ENCODE assay signal across 8 cellular contexts in the genomic region with DNA sequence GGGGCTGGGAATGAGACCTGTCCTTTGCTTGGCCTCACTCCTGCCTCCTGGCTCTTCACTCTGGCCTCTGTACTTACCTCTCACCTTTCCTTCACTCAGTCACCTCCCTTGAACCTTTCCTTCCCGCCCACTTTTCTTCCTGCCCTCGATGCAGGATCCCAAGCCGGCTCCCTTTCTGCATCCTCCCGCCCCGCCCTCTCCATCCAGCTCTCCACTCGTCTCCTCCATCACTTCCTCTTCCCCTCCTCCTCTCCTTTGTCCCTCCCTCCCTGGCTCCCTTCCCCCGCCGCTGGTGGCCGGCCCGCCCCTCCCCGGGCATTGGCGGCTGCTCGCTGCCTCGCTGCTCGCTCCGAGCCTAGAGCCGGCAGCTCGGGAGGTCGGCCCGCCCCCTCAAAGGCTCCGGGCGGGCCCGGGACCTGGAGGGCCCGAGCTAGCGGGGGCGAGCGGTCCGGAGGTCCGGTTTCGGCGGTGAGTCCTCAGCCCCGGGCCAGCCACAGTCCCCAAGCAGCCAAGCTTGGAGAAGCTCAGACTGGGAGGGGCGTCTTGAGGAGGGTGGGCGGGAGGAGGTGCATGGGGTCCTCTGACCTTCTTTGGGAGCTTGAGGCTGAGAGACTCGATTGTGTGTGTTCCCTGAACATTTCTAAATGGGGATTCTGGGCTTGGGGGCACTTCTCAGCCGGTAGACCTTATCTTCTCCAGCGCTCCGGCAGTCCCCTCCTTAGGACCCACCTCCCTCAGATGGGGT. TPM values are rescaled to one million over a fixed set of nuclear protein-coding genes. Genes with fewer than 3 reads are reported as not detected.
DNase-seq lines count a peak whose midpoint lies in the region; ATAC-seq and TF ChIP-seq lines count a peak whose summit lies in the region.

No MANE protein-coding gene starts in this region.

- TF ChIP-seq CTCF in heart left ventricle (IDR thresholded peaks at IDR 0.05) = no peak
- TF ChIP-seq CTCF in omental fat pad (IDR thresholded peaks at IDR 0.05) = no peak

- DNase-seq in CMK (ENCODE audit: low read depth) = peak; percentile 76
- DNase-seq in Kasumi-1 (lab: John Stamatoyannopoulos, UW) = peak; percentile 53 to 56
- peak; percentile 19 for DNase-seq in OCI-M2 (lab: John Stamatoyannopoulos, UW; ENCODE audit: unreplicated experiment)
- DNase-seq in heart left ventricle = peak; percentile 92 to 94 (median 93)
- peak; percentile 23 for DNase-seq in omental fat pad (ENCODE audit: low spot score)
- DNase-seq in effector CD4-positive, alpha-beta T cell = no peak

- peak overlapping the region; percentile 36 to 76 (median 60) for H3K4me3 ChIP-seq in heart left ventricle

- no peaks in the 10 kb centered on the region for H3K27me3 ChIP-seq in heart left ventricle

- TF ChIP-seq POLR2A in heart left ventricle (IDR thresholded peaks at IDR 0.05) = peak in 1 of 2 donors; percentile 64

- peaks cover 0 to 62% (median 34%) of the 10 kb centered on the region in 9 donors for H3K36me3 ChIP-seq in heart left ventricle

- peaks cover 11 to 94% (median 79%) of the 10 kb centered on the region in 12 donors for H3K4me1 ChIP-seq in heart left ventricle

- 3 to 8% (median 7%) methylated on average over 32 to 38 of the region's 38 CpGs for WGBS in heart left ventricle, 4 donors

- ATAC-seq in heart left ventricle (peak; percentile 45 to 75 (median 66)), omental fat pad (ENCODE audit: low FRiP score) (peak; percentile 29), GM21786 (IDR thresholded peaks at IDR 0.05; ENCODE audit: unreplicated experiment) (no peak)

- intact Hi-C loops in heart left ventricle (cut with DNase I) = loop anchor here in 2 of 10 donors (5.0 kb wide), 2 partner anchors 36 to 49 kb away; a partner anchor contains a TSS

- H3K27ac ChIP-seq in angular gyrus (ENCODE audit: low read depth, low read length) (peak overlapping the region; percentile 91), heart left ventricle (peak overlapping the region; percentile 80 to 99 (median 91))

- no peaks in the 10 kb centered on the region for H3K9me3 ChIP-seq in heart left ventricle

RNA-seq across cellular contexts. Expression of a gene that starts 13.8 kb away (rescaled TPM):
- total RNA-seq in heart left ventricle (100 to 1,000 TPM in 7 of 9 donors, 10 to 100 TPM in 2; 86.0 to 124 (median 113) TPM), omental fat pad (100 to 1,000 TPM; 163 to 363 (median 245) TPM)
- polyA plus RNA-seq in heart left ventricle = 100 to 1,000 TPM; 104 to 129 TPM

RNA-seq across cellular contexts. Expression of a gene that starts 49.0 kb away (rescaled TPM):
- total RNA-seq in heart left ventricle = 100 to 1,000 TPM in 4 of 9 donors, 10 to 100 TPM in 5; 87.6 to 127 (median 99.6) TPM
- polyA plus RNA-seq in heart left ventricle = 100 to 1,000 TPM in 1 of 2 donors, 10 to 100 TPM in 1; 53.1 to 107 TPM
- total RNA-seq in omental fat pad = 100 to 1,000 TPM in 3 of 4 donors, 10 to 100 TPM in 1; 89.7 to 135 (median 117) TPM

RNA-seq across cellular contexts. Expression of a gene that starts 55.5 kb away (rescaled TPM):
- total RNA-seq in heart left ventricle (10 to 100 TPM; 14.7 to 39.0 (median 21.7) TPM), omental fat pad (10 to 100 TPM; 18.1 to 31.4 (median 21.7) TPM)
- polyA plus RNA-seq in heart left ventricle = 10 to 100 TPM; 22.9 to 29.1 TPM

RNA-seq across cellular contexts. Expression of a gene that starts 58.2 kb away (rescaled TPM):
- total RNA-seq in heart left ventricle (not detected), omental fat pad (not detected)
- 1 to 10 TPM in 1 of 2 donors, under 1 TPM in 1; 0.17 to 1.7 TPM for polyA plus RNA-seq in heart left ventricle
